9 cellular contexts compared by ENCODE assay signal in the genomic region with DNA sequence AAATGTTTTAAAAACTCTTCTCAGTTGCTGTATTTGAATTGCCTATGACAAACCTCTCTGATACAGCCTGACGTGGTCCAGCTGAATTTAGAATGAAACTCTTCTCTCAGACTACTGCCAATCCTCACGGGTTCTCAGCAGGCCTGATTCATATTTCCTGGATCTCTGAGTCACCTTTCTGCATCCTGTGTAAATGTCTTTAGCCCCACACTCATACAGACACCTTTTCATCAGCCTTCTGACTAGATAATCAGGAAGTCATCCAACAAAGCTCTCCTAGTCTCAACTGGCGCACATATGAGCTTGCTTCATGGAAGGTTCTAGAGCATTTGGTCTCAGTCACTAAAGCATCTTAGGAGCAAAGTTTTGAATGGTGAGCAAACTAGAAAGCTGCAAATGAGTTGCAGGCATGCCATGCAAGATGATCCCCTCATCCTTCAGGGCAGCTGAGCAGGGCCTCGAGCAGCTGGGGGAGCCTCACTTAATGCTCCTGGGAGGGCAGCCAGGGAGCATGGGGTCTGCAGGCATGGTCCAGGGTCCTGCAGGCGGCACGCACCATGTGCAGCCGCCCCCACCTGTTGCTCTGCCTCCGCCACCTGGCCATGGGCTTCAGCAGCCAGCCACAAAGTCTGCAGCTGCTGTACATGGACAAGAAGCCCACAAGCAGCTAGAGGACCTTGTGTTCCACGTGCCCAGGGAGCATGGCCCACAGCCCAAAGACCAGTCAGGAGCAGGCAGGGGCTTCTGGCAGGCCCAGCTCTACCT.
DNase-seq lines count a peak whose midpoint lies in the region; ATAC-seq lines count a peak whose summit lies in the region.
"Had no signal": no experiment of that assay in that cellular context is flagged by ENCODE, and none has a peak within 500 bp of the region (broad histone marks: within the 10 kb centered on the region; RNA-seq: fewer than 3 reads in every experiment).

No MANE protein-coding gene starts in this region.

- H3K4me1 Mint-ChIP-seq in activated T-helper 1 cell treated with anti-CD3 and anti-CD28 coated beads, Interleukin-12 subunit alpha, Interleukin-12 subunit beta, Interleukin-2, Interleukin-4 antibody, amounts not matched to agents 30 ng/mL and 10 ng/mL and 1 ng/mL, durations not matched to agents 14 hours and 24 hours and 36 hours (ENCODE audit: low read depth): peaks cover 27% of the 10 kb centered on the region

- peaks cover 0 to 8% (median 0%) of the 10 kb centered on the region in 11 experiments; a peak in 2 of 22 replicates for H3K9me3 ChIP-seq in BLaER1 treated with 17β-estradiol and CSF1 and Interleukin-3, amounts not matched to agents 10 nM and 100 nM (replicated peaks in 1 of 11)

- H3K27ac Mint-ChIP-seq in activated T-helper 1 cell treated with anti-CD3 and anti-CD28 coated beads, Interleukin-12 subunit alpha, Interleukin-12 subunit beta, Interleukin-2, Interleukin-4 antibody, amounts not matched to agents 30 ng/mL and 10 ng/mL and 1 ng/mL, durations not matched to agents 14 hours and 24 hours and 36 hours: peak overlapping the region; percentile 82

- H3K4me2 ChIP-seq in BLaER1 treated with 17β-estradiol and CSF1 and Interleukin-3, amounts not matched to agents 10 nM and 100 nM: peak overlapping the region; percentile 11 to 78 (median 57); a peak in 21 of 22 replicates

- H3K4me3 Mint-ChIP-seq in activated T-helper 1 cell treated with anti-CD3 and anti-CD28 coated beads, Interleukin-12 subunit alpha, Interleukin-12 subunit beta, Interleukin-2, Interleukin-4 antibody, amounts not matched to agents 30 ng/mL and 10 ng/mL and 1 ng/mL, durations not matched to agents 14 hours and 24 hours and 36 hours: peak overlapping the region; percentile 2

- H3K27ac ChIP-seq in BLaER1 treated with 17β-estradiol and CSF1 and Interleukin-3, amounts not matched to agents 10 nM and 100 nM: peak overlapping the region in 3 of 11 experiments; percentile 19 to 65 (median 47); a peak in 4 of 22 replicates
- H3K27ac ChIP-seq: cardiac muscle cell had no signal

- no peak overlapping the region for H3K9ac ChIP-seq in BLaER1 treated with 17β-estradiol and CSF1 and Interleukin-3, amounts not matched to agents 10 nM and 100 nM

- peaks cover 14% of the 10 kb centered on the region for H3K9me3 Mint-ChIP-seq in activated T-helper 1 cell treated with anti-CD3 and anti-CD28 coated beads, Interleukin-12 subunit alpha, Interleukin-12 subunit beta, Interleukin-2, Interleukin-4 antibody, amounts not matched to agents 30 ng/mL and 10 ng/mL and 1 ng/mL, durations not matched to agents 14 hours and 24 hours and 36 hours

- H4K20me1 ChIP-seq in BLaER1 treated with 17β-estradiol and CSF1 and Interleukin-3, amounts not matched to agents 10 nM and 100 nM: no peaks in the 10 kb centered on the region

- peaks cover 32 to 44% (median 39%) of the 10 kb centered on the region in 10 experiments for H3K4me1 ChIP-seq in BLaER1 treated with 17β-estradiol and CSF1 and Interleukin-3, amounts not matched to agents 10 nM and 100 nM

- H3K27me3 ChIP-seq in BLaER1 treated with 17β-estradiol and CSF1 and Interleukin-3, amounts not matched to agents 10 nM and 100 nM: no peaks in the 10 kb centered on the region
- H3K27me3 ChIP-seq: cardiac muscle cell had no signal

- intact Hi-C loops in activated T-helper 1 cell treated with anti-CD3 and anti-CD28 coated beads, Interleukin-12 subunit alpha, Interleukin-12 subunit beta, Interleukin-2, Interleukin-4 antibody, amounts not matched to agents 30 ng/mL and 10 ng/mL and 1 ng/mL, durations not matched to agents 14 hours and 24 hours and 36 hours (cut with micrococcal nuclease): loop anchor here (1.0 to 5.0 kb wide), 8 partner anchors 15 to 1044 kb away; no protein-coding TSS in a partner anchor

- ATAC-seq in HG03025 (IDR thresholded peaks at IDR 0.05; ENCODE audit: low FRiP score, unreplicated experiment) (no peak), GM21390 (IDR thresholded peaks at IDR 0.05; ENCODE audit: unreplicated experiment) (no peak)

- no peak overlapping the region for H3K4me3 ChIP-seq in BLaER1 treated with 17β-estradiol and CSF1 and Interleukin-3, amounts not matched to agents 10 nM and 100 nM
- H3K4me3 ChIP-seq: cardiac muscle cell had no signal

- H3K27me3 Mint-ChIP-seq in activated T-helper 1 cell treated with anti-CD3 and anti-CD28 coated beads, Interleukin-12 subunit alpha, Interleukin-12 subunit beta, Interleukin-2, Interleukin-4 antibody, amounts not matched to agents 30 ng/mL and 10 ng/mL and 1 ng/mL, durations not matched to agents 14 hours and 24 hours and 36 hours (ENCODE audit: insufficient read depth): no peaks in the 10 kb centered on the region

- no peaks in the 10 kb centered on the region for H3K36me3 ChIP-seq in BLaER1 treated with 17β-estradiol and CSF1 and Interleukin-3, amounts not matched to agents 10 nM and 100 nM
- H3K36me3 ChIP-seq: cardiac muscle cell had no signal

- no peaks in the 10 kb centered on the region for H3K36me3 Mint-ChIP-seq in activated T-helper 1 cell treated with anti-CD3 and anti-CD28 coated beads, Interleukin-12 subunit alpha, Interleukin-12 subunit beta, Interleukin-2, Interleukin-4 antibody, amounts not matched to agents 30 ng/mL and 10 ng/mL and 1 ng/mL, durations not matched to agents 14 hours and 24 hours and 36 hours (ENCODE audit: low read depth)

- DNase-seq in HK-2 (ENCODE audit: unreplicated experiment): peak; percentile 22
- peak; percentile 49 for DNase-seq in activated T-helper 1 cell treated with anti-CD3 and anti-CD28 coated beads, Interleukin-12 subunit alpha, Interleukin-12 subunit beta, Interleukin-2, Interleukin-4 antibody, amounts not matched to agents 30 ng/mL and 10 ng/mL and 1 ng/mL, durations not matched to agents 14 hours and 24 hours and 36 hours (ENCODE audit: low spot score)
- DNase-seq in lung microvascular endothelial cell (ENCODE audit: low read depth in 2 of 2): peak; percentile 50 to 94
- DNase-seq in nucleus accumbens (lab: John Stamatoyannopoulos, UW): no peak
- DNase-seq in cerebellum (ENCODE audit: low spot score): no peak

Comparison
In these comparisons a context has a peak if more than half of its experiments do, and no peak if none do; other contexts are left out.
1. DNase-seq: peak in HK-2 (single experiment), activated T-helper 1 cell treated with anti-CD3 and anti-CD28 coated beads, Interleukin-12 subunit alpha, Interleukin-12 subunit beta, Interleukin-2, Interleukin-4 antibody, amounts not matched to agents 30 ng/mL and 10 ng/mL and 1 ng/mL, durations not matched to agents 14 hours and 24 hours and 36 hours (single experiment) and lung microvascular endothelial cell (2 of 2); none in nucleus accumbens (0 of 56) and cerebellum (single experiment).